In genomic region chr7:1411414-1411813, GRCh38 we compare ENCODE assay signal across 2 cellular contexts.
TF ChIP-seq lines count a peak whose summit lies in the region.

No MANE protein-coding gene starts in this region.

TF ChIP-seq in SK-N-SH, 30 proteins besides CTCF, POLR2A, EP300 and RAD21:
- TF ChIP-seq, protein P1, sequence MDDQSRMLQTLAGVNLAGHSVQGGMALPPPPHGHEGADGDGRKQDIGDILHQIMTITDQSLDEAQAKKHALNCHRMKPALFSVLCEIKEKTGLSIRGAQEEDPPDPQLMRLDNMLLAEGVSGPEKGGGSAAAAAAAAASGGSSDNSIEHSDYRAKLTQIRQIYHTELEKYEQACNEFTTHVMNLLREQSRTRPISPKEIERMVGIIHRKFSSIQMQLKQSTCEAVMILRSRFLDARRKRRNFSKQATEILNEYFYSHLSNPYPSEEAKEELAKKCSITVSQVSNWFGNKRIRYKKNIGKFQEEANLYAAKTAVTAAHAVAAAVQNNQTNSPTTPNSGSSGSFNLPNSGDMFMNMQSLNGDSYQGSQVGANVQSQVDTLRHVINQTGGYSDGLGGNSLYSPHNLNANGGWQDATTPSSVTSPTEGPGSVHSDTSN (IDR thresholded peaks at IDR 0.05), result no peak
- TF ChIP-seq EZH2phosphoT487 (IDR thresholded peaks at IDR 0.05; ENCODE audit: borderline replicate concordance, low read depth), result peak; percentile 14; the same call in 1 of the 2 replicates
TF ChIP-seq in SK-N-SH: peak in this region for 1.

TF ChIP-seq in SK-N-SH treated with all-trans-retinoic acid at 6 μM for 48 hours, 23 proteins besides CTCF, POLR2A, EP300 and RAD21:
- TF ChIP-seq CREB5 (CRISPR knock-in tag; IDR thresholded peaks at IDR 0.05; ENCODE audit: low read depth), result no peak
- no peak for TF ChIP-seq ZNF70 (CRISPR knock-in tag; IDR thresholded peaks at IDR 0.05)
- TF ChIP-seq TCF4 (CRISPR knock-in tag; IDR thresholded peaks at IDR 0.05; ENCODE audit: borderline replicate concordance), result no peak
- TF ChIP-seq ISL1 (CRISPR knock-in tag; IDR thresholded peaks at IDR 0.05), result no peak
- TF ChIP-seq ESRRG (CRISPR knock-in tag; IDR thresholded peaks at IDR 0.05), result no peak
- TF ChIP-seq SNAI2 (CRISPR knock-in tag; IDR thresholded peaks at IDR 0.05), result no peak
- TF ChIP-seq, protein P2, sequence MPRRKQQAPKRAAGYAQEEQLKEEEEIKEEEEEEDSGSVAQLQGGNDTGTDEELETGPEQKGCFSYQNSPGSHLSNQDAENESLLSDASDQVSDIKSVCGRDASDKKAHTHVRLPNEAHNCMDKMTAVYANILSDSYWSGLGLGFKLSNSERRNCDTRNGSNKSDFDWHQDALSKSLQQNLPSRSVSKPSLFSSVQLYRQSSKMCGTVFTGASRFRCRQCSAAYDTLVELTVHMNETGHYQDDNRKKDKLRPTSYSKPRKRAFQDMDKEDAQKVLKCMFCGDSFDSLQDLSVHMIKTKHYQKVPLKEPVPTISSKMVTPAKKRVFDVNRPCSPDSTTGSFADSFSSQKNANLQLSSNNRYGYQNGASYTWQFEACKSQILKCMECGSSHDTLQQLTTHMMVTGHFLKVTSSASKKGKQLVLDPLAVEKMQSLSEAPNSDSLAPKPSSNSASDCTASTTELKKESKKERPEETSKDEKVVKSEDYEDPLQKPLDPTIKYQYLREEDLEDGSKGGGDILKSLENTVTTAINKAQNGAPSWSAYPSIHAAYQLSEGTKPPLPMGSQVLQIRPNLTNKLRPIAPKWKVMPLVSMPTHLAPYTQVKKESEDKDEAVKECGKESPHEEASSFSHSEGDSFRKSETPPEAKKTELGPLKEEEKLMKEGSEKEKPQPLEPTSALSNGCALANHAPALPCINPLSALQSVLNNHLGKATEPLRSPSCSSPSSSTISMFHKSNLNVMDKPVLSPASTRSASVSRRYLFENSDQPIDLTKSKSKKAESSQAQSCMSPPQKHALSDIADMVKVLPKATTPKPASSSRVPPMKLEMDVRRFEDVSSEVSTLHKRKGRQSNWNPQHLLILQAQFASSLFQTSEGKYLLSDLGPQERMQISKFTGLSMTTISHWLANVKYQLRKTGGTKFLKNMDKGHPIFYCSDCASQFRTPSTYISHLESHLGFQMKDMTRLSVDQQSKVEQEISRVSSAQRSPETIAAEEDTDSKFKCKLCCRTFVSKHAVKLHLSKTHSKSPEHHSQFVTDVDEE (CRISPR knock-in tag; IDR thresholded peaks at IDR 0.05), result no peak
- TF ChIP-seq ZNF8 (CRISPR knock-in tag; IDR thresholded peaks at IDR 0.05), result no peak
- no peak for TF ChIP-seq TOX (CRISPR knock-in tag; IDR thresholded peaks at IDR 0.05; ENCODE audit: borderline replicate concordance)
TF ChIP-seq in SK-N-SH treated with all-trans-retinoic acid at 6 μM for 48 hours: peak in this region for 0.
